ENCODE assay signal across 8 cellular contexts in the genomic region with DNA sequence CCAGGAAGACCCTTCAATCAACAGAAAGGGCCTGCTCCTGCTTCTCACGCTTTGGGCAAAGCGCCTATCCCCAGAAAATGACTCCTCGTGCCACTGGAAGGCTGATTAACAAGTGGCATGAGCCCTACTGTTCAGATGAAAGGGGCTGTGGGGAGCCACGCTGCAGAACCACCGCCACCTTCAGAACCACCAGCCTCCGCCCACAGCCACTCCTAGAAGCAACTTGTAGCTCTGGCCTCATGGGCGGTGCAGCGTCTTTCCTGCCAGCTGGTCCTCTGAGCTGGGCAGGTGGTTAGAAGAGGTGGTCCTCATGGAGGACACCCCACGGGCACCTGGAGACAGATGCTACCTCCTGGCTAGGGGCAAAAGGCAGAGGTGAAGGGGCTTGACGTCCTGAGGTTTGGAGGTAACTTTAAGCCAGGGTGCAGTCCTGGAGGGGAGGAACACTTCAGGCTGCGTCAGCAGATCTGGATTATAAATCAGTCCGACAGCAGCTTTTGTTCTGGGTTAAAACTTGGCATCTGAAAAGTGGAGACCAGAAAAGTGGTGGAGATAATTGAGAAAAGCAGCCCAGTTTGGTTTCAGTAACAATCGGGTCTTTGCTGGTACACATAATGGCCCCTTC. TPM values are rescaled to one million over a fixed set of nuclear protein-coding genes. Genes with fewer than 3 reads are reported as not detected.
DNase-seq lines count a peak whose midpoint lies in the region; ATAC-seq and TF ChIP-seq lines count a peak whose summit lies in the region.

No MANE protein-coding gene starts in this region.

- H3K79me1 ChIP-seq in mesenchymal stem cell (replicated peaks; ENCODE audit: low read length, poor library complexity, severe bottlenecking) = peaks cover 4% of the 10 kb centered on the region

- peak overlapping the region; percentile 82 for H3K9ac ChIP-seq in mesenchymal stem cell (ENCODE audit: low read length)

- intact Hi-C loops in activated B cell treated with CpG ODN at 0.5 μM for 24 hours (cut with micrococcal nuclease) = loop anchor here (5.0 kb wide), 2 partner anchors 82 to 242 kb away; partner anchors contain the start of gene ANKRD36
- intact Hi-C loops in stomach (cut with DNase I; ENCODE audit: low total_unique reads) = no loop called here

- CTCF ChIA-PET in activated B cell treated with CpG ODN at 0.5 μM for 24 hours (lab: Charles Lee) = interaction anchor here (5.6 kb wide), 1 partner anchor 13 kb away, joined by 33 read pairs; the partner anchor contains the start of gene ANKRD39

- no peak overlapping the region for H2AK5ac ChIP-seq in mesenchymal stem cell (ENCODE audit: low read length, severe bottlenecking)

- no peak overlapping the region for H2AFZ ChIP-seq in mesenchymal stem cell (ENCODE audit: low read depth, low read length)

- peaks cover 22% of the 10 kb centered on the region for H3K27me3 Mint-ChIP-seq in activated B cell treated with CpG ODN at 0.5 μM for 24 hours

- H3K4me2 ChIP-seq in mesenchymal stem cell (ENCODE audit: low read length, poor library complexity, severe bottlenecking) = peak overlapping the region; percentile 83

- H2BK5ac ChIP-seq in mesenchymal stem cell (ENCODE audit: low read depth, low read length, poor library complexity, severe bottlenecking) = no peak overlapping the region

- H3K4me1 ChIP-seq in mesenchymal stem cell (ENCODE audit: control insufficient read depth, insufficient read depth, low read depth, low read length) (peaks cover 23% of the 10 kb centered on the region), stomach (peaks cover 49 to 81% (median 60%) of the 10 kb centered on the region in 4 donors)

- peaks cover 15 to 16% of the 10 kb centered on the region in 2 experiments for H3K36me3 ChIP-seq in mesenchymal stem cell (ENCODE audit: control insufficient read depth in 1 of 2, insufficient read depth in 2 of 2, low read depth in 1 of 2, low read length in 2 of 2)
- peaks cover 7 to 17% (median 13%) of the 10 kb centered on the region in 4 donors for H3K36me3 ChIP-seq in stomach

- no peak overlapping the region for H2BK12ac ChIP-seq in mesenchymal stem cell (ENCODE audit: low read length in 2 of 2)

- DNase-seq in NCI-H1092 treated with DMSO at 0.1 percent for 48 hours (lab: John Stamatoyannopoulos, UW) (peak; percentile 7), NCI-H1092 (lab: John Stamatoyannopoulos, UW) (no peak), activated B cell treated with CpG ODN at 0.5 μM for 24 hours (no peak), mesenchymal stem cell (peak; percentile 41), stomach (peak; percentile 64)

- no peak for TF ChIP-seq EP300 in stomach (IDR thresholded peaks at IDR 0.05)

- peak overlapping the region; percentile 19 to 37 for H3K4ac ChIP-seq in mesenchymal stem cell (ENCODE audit: low read depth in 1 of 2, low read length in 2 of 2)

- TF ChIP-seq CTCF in activated B cell treated with CpG ODN at 0.5 μM for 24 hours (IDR thresholded peaks at IDR 0.05) (no peak), stomach (IDR thresholded peaks at IDR 0.05) (no peak)

- peak overlapping the region; percentile 19 for H4K8ac ChIP-seq in mesenchymal stem cell (ENCODE audit: low read length)

- H4K91ac ChIP-seq in mesenchymal stem cell (ENCODE audit: low read length) = peak overlapping the region; percentile 14

- H3K18ac ChIP-seq in mesenchymal stem cell (ENCODE audit: low read depth in 1 of 2, low read length in 2 of 2) = peak overlapping the region; percentile 79 to 83

- H2BK15ac ChIP-seq in mesenchymal stem cell (ENCODE audit: low read depth, poor library complexity, severe bottlenecking) = peak overlapping the region; percentile 84

- H3K27ac ChIP-seq in cingulate gyrus (ENCODE audit: low read depth, low read length) (peak overlapping the region; percentile 96), mesenchymal stem cell (ENCODE audit: low read length, poor library complexity, severe bottlenecking) (no peak overlapping the region), stomach (peak overlapping the region; percentile 91 to 99 (median 97))

- peak overlapping the region; percentile 78 for H3K4me3 Mint-ChIP-seq in activated B cell treated with CpG ODN at 0.5 μM for 24 hours

- H3K4me1 Mint-ChIP-seq in activated B cell treated with CpG ODN at 0.5 μM for 24 hours = peaks cover 42% of the 10 kb centered on the region

- no peaks in the 10 kb centered on the region for H3K9me3 ChIP-seq in mesenchymal stem cell (ENCODE audit: control insufficient read depth, low read length)
- H3K9me3 ChIP-seq in stomach = no peaks in the 10 kb centered on the region

- no peaks in the 10 kb centered on the region for H3K36me3 Mint-ChIP-seq in activated B cell treated with CpG ODN at 0.5 μM for 24 hours (ENCODE audit: low read depth)

- POLR2A ChIA-PET in activated B cell treated with CpG ODN at 0.5 μM for 24 hours (lab: Charles Lee) = interaction anchor here (2.4 kb wide), 1 partner anchor 13 kb away, joined by 15 read pairs; the partner anchor contains the start of gene ANKRD39

- H3K14ac ChIP-seq in mesenchymal stem cell (ENCODE audit: low read length in 2 of 2) = no peak overlapping the region

- H3K9me3 Mint-ChIP-seq in activated B cell treated with CpG ODN at 0.5 μM for 24 hours = no peaks in the 10 kb centered on the region

- H2BK120ac ChIP-seq in mesenchymal stem cell (ENCODE audit: low read depth, low read length) = peak overlapping the region; percentile 97

- ATAC-seq in activated B cell treated with CpG ODN at 0.5 μM for 24 hours (ENCODE audit: low read depth) (no peak), GM19455 (IDR thresholded peaks at IDR 0.05; ENCODE audit: unreplicated experiment) (no peak), HG02938 (IDR thresholded peaks at IDR 0.05; ENCODE audit: unreplicated experiment) (no peak)

- 34% methylated on average over 13 of the region's 13 CpGs for WGBS in mesenchymal stem cell
- WGBS in stomach, 5 donors = 6 to 14% (median 7%) methylated on average over 12 to 13 of the region's 13 CpGs

- H3K27me3 ChIP-seq in mesenchymal stem cell (ENCODE audit: control insufficient read depth in 1 of 2, insufficient read depth in 1 of 2, low read length in 2 of 2) (peaks cover 0 to 20% of the 10 kb centered on the region in 2 experiments), stomach (peaks cover 0 to 22% (median 0%) of the 10 kb centered on the region in 3 donors)

- no peak for TF ChIP-seq POLR2A in stomach (IDR thresholded peaks at IDR 0.05)

- H3K4me3 ChIP-seq in mesenchymal stem cell (ENCODE audit: insufficient read depth in 1 of 2, low read depth in 1 of 2, low read length in 2 of 2) (peak overlapping the region in 1 of 2 experiments; percentile 80), stomach (peak overlapping the region; percentile 60 to 99 (median 96))

- peak overlapping the region; percentile 18 for H3K27ac Mint-ChIP-seq in activated B cell treated with CpG ODN at 0.5 μM for 24 hours

- H3K23ac ChIP-seq in mesenchymal stem cell (ENCODE audit: low read length in 2 of 2) = no peak overlapping the region

RNA-seq across cellular contexts. Expression of gene SEMA4C, which starts 0.9 kb away (rescaled TPM):
- 0.34 and 0.55 TPM in 2 replicates for total RNA-seq in activated B cell treated with CpG ODN at 0.5 μM for 24 hours
- polyA plus RNA-seq in mesenchymal stem cell (2013, experiment 1 of 2) = 20.2 TPM
- polyA plus RNA-seq in mesenchymal stem cell (2013, experiment 2 of 2) = 20.7 TPM
- total RNA-seq in stomach = 10 to 100 TPM; 10.7 to 78.8 (median 24.4) TPM
- 10 to 100 TPM in 1 of 3 donors, 1 to 10 TPM in 2; 5.7 to 15.8 (median 8.0) TPM for polyA plus RNA-seq in stomach

RNA-seq across cellular contexts. Expression of gene ANKRD39, which starts 12.9 kb away (rescaled TPM):
- total RNA-seq in activated B cell treated with CpG ODN at 0.5 μM for 24 hours (12.7 and 12.9 TPM in 2 replicates), stomach (10 to 100 TPM in 3 of 5 donors, 1 to 10 TPM in 2; 2.8 to 32.1 (median 11.3) TPM)
- 11.8 TPM for polyA plus RNA-seq in mesenchymal stem cell (2013, experiment 1 of 2)
- polyA plus RNA-seq in mesenchymal stem cell (2013, experiment 2 of 2) = 10.8 TPM
- polyA plus RNA-seq in stomach = 10 to 100 TPM; 11.5 to 18.0 (median 14.1) TPM

RNA-seq across cellular contexts. Expression of gene ANKRD23, which starts 26.9 kb away (rescaled TPM):
- total RNA-seq in activated B cell treated with CpG ODN at 0.5 μM for 24 hours = 6.1 and 7.3 TPM in 2 replicates
- 0.81 TPM for polyA plus RNA-seq in mesenchymal stem cell (2013, experiment 1 of 2)
- polyA plus RNA-seq in mesenchymal stem cell (2013, experiment 2 of 2) = 0.89 TPM
- total RNA-seq in stomach = 1 to 10 TPM in 4 of 5 donors, not detected in 1; 1.3 to 3.6 (median 2.0) TPM
- polyA plus RNA-seq in stomach = 1 to 10 TPM in 2 of 3 donors, under 1 TPM in 1; 1.00 to 2.9 (median 2.4) TPM

RNA-seq across cellular contexts. Expression of gene CNNM3, which starts 54.7 kb away (rescaled TPM):
- total RNA-seq in activated B cell treated with CpG ODN at 0.5 μM for 24 hours (19.0 and 20.3 TPM in 2 replicates), stomach (100 to 1,000 TPM in 1 of 5 donors, 10 to 100 TPM in 3, 1 to 10 TPM in 1; 6.2 to 107 (median 23.3) TPM)
- polyA plus RNA-seq in mesenchymal stem cell (2013, experiment 1 of 2) = 3.8 TPM
- polyA plus RNA-seq in mesenchymal stem cell (2013, experiment 2 of 2) = 3.8 TPM
- polyA plus RNA-seq in stomach = 1 to 10 TPM; 4.6 to 8.4 (median 6.3) TPM

Comparison
In these comparisons a context has a peak if more than half of its experiments do, and no peak if none do; other contexts are left out.
1. DNase-seq: peak in NCI-H1092 treated with DMSO at 0.1 percent for 48 hours (single experiment), mesenchymal stem cell (single experiment) and stomach (single experiment); none in NCI-H1092 (single experiment) and activated B cell treated with CpG ODN at 0.5 μM for 24 hours (single experiment).